Comparison of ENCODE assay signal across 1 cellular context in genomic region chr5:55173696-55174101, GRCh38.
A peak's percentile ranks its signal among the peaks of the same experiment; 100 is the strongest.
TF ChIP-seq lines count a peak whose summit lies in the region.

No MANE protein-coding gene starts in this region.

TF ChIP-seq in GM12878, 131 proteins besides CTCF, POLR2A, EP300 and RAD21:
- no peak for TF ChIP-seq ESRRA (IDR thresholded peaks at IDR 0.05; ENCODE audit: low read length)
- TF ChIP-seq MXI1 (IDR thresholded peaks at IDR 0.05; ENCODE audit: low read depth, low read length), result no peak
- TF ChIP-seq BMI1 (IDR thresholded peaks at IDR 0.05; ENCODE audit: borderline replicate concordance), result 0 out of 2 replicates have a peak, but pooled peaks have one; percentile 8
